Comparison of ENCODE assay signal across 20 cellular contexts in genomic region chr10:95880704-95881103, GRCh38. TPM values are rescaled to one million over a fixed set of nuclear protein-coding genes. Genes with fewer than 3 reads are reported as not detected.
DNase-seq lines count a peak whose midpoint lies in the region; ATAC-seq, FAIRE-seq and TF ChIP-seq lines count a peak whose summit lies in the region.
"Had no signal": no experiment of that assay in that cellular context is flagged by ENCODE, and none has a peak within 500 bp of the region (broad histone marks: within the 10 kb centered on the region; RNA-seq: fewer than 3 reads in every experiment).

No MANE protein-coding gene starts in this region.

- no peaks in the 10 kb centered on the region for H3K27me3 Mint-ChIP-seq in naive B cell
- H3K27me3 Mint-ChIP-seq in mesothelial cell of epicardium (ENCODE audit: low read depth): no peaks in the 10 kb centered on the region
- H3K27me3 Mint-ChIP-seq: activated CD4-positive, alpha-beta T cell treated with anti-CD3 and anti-CD28 coated beads, Interleukin-2, amount 10 ng/mL, durations not matched to agents 24 days and 14 days; activated naive CD8-positive, alpha-beta T cell treated with anti-CD3 and anti-CD28 coated beads for 36 hours; central memory CD8-positive, alpha-beta T cell; stimulated activated naive CD8-positive, alpha-beta T cell treated with anti-CD3 and anti-CD28 coated beads, Interleukin-15, amount 100 ng/mL, for 72 hours had no signal

- H3K4me1 Mint-ChIP-seq in naive B cell: peaks cover 0 to 5% (median 4%) of the 10 kb centered on the region in 3 donors
- H3K4me1 Mint-ChIP-seq in mesothelial cell of epicardium: no peaks in the 10 kb centered on the region
- H3K4me1 Mint-ChIP-seq: activated CD4-positive, alpha-beta T cell treated with anti-CD3 and anti-CD28 coated beads, Interleukin-2, amount 10 ng/mL, durations not matched to agents 24 days and 14 days; activated naive CD8-positive, alpha-beta T cell treated with anti-CD3 and anti-CD28 coated beads for 36 hours; central memory CD8-positive, alpha-beta T cell; immature natural killer cell; stimulated activated naive CD8-positive, alpha-beta T cell treated with anti-CD3 and anti-CD28 coated beads, Interleukin-15, amount 100 ng/mL, for 72 hours had no signal

- TF ChIP-seq POLR2A in GM12892 (IDR thresholded peaks at IDR 0.05; ENCODE audit: low read depth, low read length): no peak

- FAIRE-seq in GM12892 (lab: Jason Lieb, UNC): peak; percentile 90

- peak; percentile 18 for DNase-seq in GM12892 (ENCODE audit: insufficient read length)
- DNase-seq in naive B cell: no peak
- no peak for DNase-seq in UCSD-AML1 (lab: John Stamatoyannopoulos, UW; ENCODE audit: unreplicated experiment)
- DNase-seq in C1 segment of cervical spinal cord (lab: John Stamatoyannopoulos, UW): no peak
- no peak for DNase-seq in mesothelial cell of epicardium (ENCODE audit: low spot score in 2 of 2, unreplicated experiment in 2 of 2)
- DNase-seq: activated CD4-positive, alpha-beta T cell treated with anti-CD3 and anti-CD28 coated beads, Interleukin-2, amount 10 ng/mL, durations not matched to agents 24 days and 14 days; activated naive CD8-positive, alpha-beta T cell treated with anti-CD3 and anti-CD28 coated beads for 36 hours; activated T-cell treated with anti-CD3 and anti-CD28 coated beads, Interleukin-2, amount 50 U/mL, for 1 hour; HCEC 1CT; immature natural killer cell; mesendoderm; NCI-H1092; NK-92 treated with Interleukin-12 subunit alpha and Interleukin-12 subunit beta, amount 100 ng/mL, for 24 hours; occipital lobe; SHP77 treated with DMSO at 0.1 percent for 48 hours; stimulated activated naive CD8-positive, alpha-beta T cell treated with anti-CD3 and anti-CD28 coated beads, Interleukin-15, amount 100 ng/mL, for 72 hours had no signal

- H3K9me3 Mint-ChIP-seq in naive B cell (peaks cover 0 to 10% (median 3%) of the 10 kb centered on the region in 7 donors), mesothelial cell of epicardium (no peaks in the 10 kb centered on the region)
- H3K9me3 Mint-ChIP-seq: activated CD4-positive, alpha-beta T cell treated with anti-CD3 and anti-CD28 coated beads, Interleukin-2, amount 10 ng/mL, durations not matched to agents 24 days and 14 days; activated naive CD8-positive, alpha-beta T cell treated with anti-CD3 and anti-CD28 coated beads for 36 hours; central memory CD8-positive, alpha-beta T cell; immature natural killer cell had no signal

- TF ChIP-seq CTCF in mesothelial cell of epicardium (IDR thresholded peaks at IDR 0.05; ENCODE audit: unreplicated experiment): no peak

- H3K36me3 Mint-ChIP-seq in naive B cell: peaks cover 5 to 9% of the 10 kb centered on the region in 2 donors
- peaks cover 9% of the 10 kb centered on the region for H3K36me3 Mint-ChIP-seq in mesothelial cell of epicardium

- H3K4me3 Mint-ChIP-seq in naive B cell (no peak overlapping the region), mesothelial cell of epicardium (no peak overlapping the region)
- H3K4me3 Mint-ChIP-seq: activated CD4-positive, alpha-beta T cell treated with anti-CD3 and anti-CD28 coated beads, Interleukin-2, amount 10 ng/mL, durations not matched to agents 24 days and 14 days; activated naive CD8-positive, alpha-beta T cell treated with anti-CD3 and anti-CD28 coated beads for 36 hours; central memory CD8-positive, alpha-beta T cell; immature natural killer cell; stimulated activated naive CD8-positive, alpha-beta T cell treated with anti-CD3 and anti-CD28 coated beads, Interleukin-15, amount 100 ng/mL, for 72 hours had no signal

- peak overlapping the region in 4 of 6 donors; percentile 40 to 85 (median 64) for H3K27ac Mint-ChIP-seq in naive B cell
- H3K27ac Mint-ChIP-seq in mesothelial cell of epicardium: no peak overlapping the region
- H3K27ac Mint-ChIP-seq: activated CD4-positive, alpha-beta T cell treated with anti-CD3 and anti-CD28 coated beads, Interleukin-2, amount 10 ng/mL, durations not matched to agents 24 days and 14 days; activated naive CD8-positive, alpha-beta T cell treated with anti-CD3 and anti-CD28 coated beads for 36 hours; immature natural killer cell; stimulated activated naive CD8-positive, alpha-beta T cell treated with anti-CD3 and anti-CD28 coated beads, Interleukin-15, amount 100 ng/mL, for 72 hours had no signal

- ATAC-seq in GM21367 (IDR thresholded peaks at IDR 0.05; ENCODE audit: unreplicated experiment) (peak; percentile 56), HG03520 (IDR thresholded peaks at IDR 0.05; ENCODE audit: unreplicated experiment) (peak; percentile 48), naive B cell (ENCODE audit: low read depth in 2 of 2) (peak; percentile 67 to 82), GM19455 (IDR thresholded peaks at IDR 0.05; ENCODE audit: unreplicated experiment) (no peak)
- ATAC-seq: stimulated activated naive CD8-positive, alpha-beta T cell treated with anti-CD3 and anti-CD28 coated beads, Interleukin-15, amount 100 ng/mL, for 72 hours had no signal

RNA-seq across cellular contexts. Expression of gene CC2D2B, which starts 27.1 kb away (rescaled TPM):
- 2.1 TPM for polyA plus RNA-seq in GM12892 (2012; ENCODE audit: missing spikeins)
- under 1 TPM in 3 of 6 donors, not detected in 3; 0.20 to 0.37 (median 0.22) TPM for polyA plus RNA-seq in naive B cell (ENCODE audit: low read depth in 6 of 6)
- 0.32 to 0.78 TPM (median 0.33 TPM) in 3 replicates for total RNA-seq in mesothelial cell of epicardium
- total RNA-seq: activated CD4-positive, alpha-beta T cell treated with anti-CD3 and anti-CD28 coated beads, Interleukin-2, amount 10 ng/mL, durations not matched to agents 24 days and 14 days; activated naive CD8-positive, alpha-beta T cell treated with anti-CD3 and anti-CD28 coated beads for 36 hours had no signal
